In the genomic region with DNA sequence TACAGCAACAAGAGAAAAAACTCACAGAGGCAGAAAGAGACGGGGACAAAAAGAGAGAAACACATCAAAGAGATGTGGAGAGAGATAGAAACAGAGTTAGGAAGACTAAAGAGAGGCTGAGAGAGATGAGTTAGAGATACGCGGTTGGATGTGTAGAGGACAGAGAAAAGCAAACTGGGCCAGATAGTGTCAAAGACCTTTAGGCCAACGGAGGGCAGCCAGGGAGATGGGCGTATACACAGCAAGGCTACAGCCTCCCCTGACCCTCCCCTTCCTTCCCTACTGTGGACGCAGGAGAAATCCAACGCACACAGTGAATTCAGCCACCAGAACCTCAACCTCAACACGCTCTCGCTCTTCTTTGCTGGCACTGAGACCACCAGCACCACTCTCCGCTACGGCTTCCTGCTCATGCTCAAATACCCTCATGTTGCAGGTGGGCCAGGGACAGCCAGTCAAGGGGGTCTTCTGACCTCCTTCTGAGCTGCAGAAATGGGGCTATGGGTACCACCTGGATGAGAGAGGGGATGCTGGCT, we compare ENCODE assay signal across 1 cellular context.
TF ChIP-seq lines count a peak whose summit lies in the region.

No MANE protein-coding gene starts in this region.

TF ChIP-seq in A549, 52 proteins besides CTCF, POLR2A, EP300 and RAD21 (continued from another document):
- no peak for TF ChIP-seq ESRRA (IDR thresholded peaks at IDR 0.05; ENCODE audit: borderline replicate concordance, low read length)
- TF ChIP-seq RFX5 (IDR thresholded peaks at IDR 0.05) = no peak
